Comparison of ENCODE assay signal across 11 cellular contexts in the genomic region with DNA sequence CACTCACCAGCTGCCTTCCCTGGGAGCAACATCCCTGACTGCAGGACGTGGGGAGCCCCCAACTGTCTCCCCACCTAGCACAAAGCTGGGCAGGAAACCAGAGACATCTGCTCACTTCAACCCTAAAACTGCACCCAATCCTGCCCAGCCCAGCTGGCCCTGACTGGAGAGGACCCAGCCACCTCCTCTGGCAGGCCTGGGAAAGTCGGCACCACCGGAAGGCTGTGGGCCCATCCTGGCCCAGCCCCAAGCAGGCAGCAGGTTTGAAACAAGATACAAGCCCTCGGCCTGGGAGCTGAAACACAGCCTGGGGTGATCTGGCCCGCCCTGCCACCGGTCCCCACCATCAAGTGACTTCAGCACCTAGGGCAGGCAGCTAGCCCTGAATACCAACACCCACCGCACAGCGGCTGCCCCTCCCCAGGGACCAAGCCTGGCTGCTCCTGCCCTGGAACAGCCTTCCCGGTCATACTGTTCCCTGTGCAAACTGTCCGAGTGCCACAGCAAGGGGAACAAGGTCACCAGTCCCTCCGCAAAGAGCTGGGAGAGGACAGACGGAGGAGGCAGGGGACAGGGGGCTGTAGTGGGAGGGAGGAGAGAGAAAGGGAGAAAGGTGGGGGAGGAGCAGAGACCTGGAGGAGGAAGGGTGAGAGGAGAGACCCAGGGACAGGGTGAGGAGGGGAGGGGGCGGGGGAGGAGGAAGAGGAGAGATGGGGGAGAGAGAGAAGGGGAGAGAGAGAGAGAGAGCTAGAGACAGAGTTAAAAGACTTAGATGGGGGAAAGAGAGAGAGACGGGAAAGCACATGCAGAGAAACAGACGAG.
DNase-seq lines count a peak whose midpoint lies in the region; ATAC-seq and TF ChIP-seq lines count a peak whose summit lies in the region.
"Had no signal": no experiment of that assay in that cellular context is flagged by ENCODE, and none has a peak within 500 bp of the region (broad histone marks: within the 10 kb centered on the region; RNA-seq: fewer than 3 reads in every experiment).

No MANE protein-coding gene starts in this region.

- H2AFZ ChIP-seq in fibroblast of lung (ENCODE audit: low read length) = no peak overlapping the region

- TF ChIP-seq CTCF in fibroblast of lung (conservative IDR thresholded peaks at IDR 0.05 in 1 of 2, IDR thresholded peaks at IDR 0.05 in 1 of 2; ENCODE audit: low read depth in 1 of 2, low read length in 2 of 2) = no peak

- H3K4me2 ChIP-seq in fibroblast of lung (ENCODE audit: extremely low read depth, insufficient read depth, low read length) = no peak overlapping the region

- no peak overlapping the region for H3K4me3 ChIP-seq in fibroblast of lung (replicated peaks in 1 of 4; ENCODE audit: control extremely low read depth in 1 of 4, insufficient read depth in 1 of 4, low read depth in 3 of 4, low read length in 4 of 4)

- peak; percentile 62 for DNase-seq in D341Med (ENCODE audit: low spot score)
- peak; percentile 55 for DNase-seq in NCI-H446 treated with DMSO at 0.1 percent for 48 hours (lab: John Stamatoyannopoulos, UW)
- peak in 1 of 2 donors; percentile 55 for DNase-seq in fibroblast of lung (ENCODE audit: low read depth in 2 of 2)
- peak; percentile 33 for DNase-seq in retina
- no peak for DNase-seq in NCI-H1105 treated with DMSO at 0.1 percent for 48 hours (lab: John Stamatoyannopoulos, UW)
- DNase-seq: activated naive CD4-positive, alpha-beta T cell treated with Interleukin-2 at 50 U/mL for 16 hours; GF-D8; stimulated activated CD8-positive, alpha-beta memory T cell treated with anti-CD3 and anti-CD28 coated beads, Interleukin-4, amount 100 ng/mL, for 48 hours had no signal

- peak overlapping the region; percentile 74 for H3K27ac ChIP-seq in fibroblast of lung (ENCODE audit: insufficient read depth, low read length)

- H3K36me3 ChIP-seq in fibroblast of lung (ENCODE audit: control insufficient read depth, insufficient read depth, low read length) = peaks cover 2% of the 10 kb centered on the region

- H3K27me3 ChIP-seq in fibroblast of lung (ENCODE audit: control insufficient read depth, insufficient read depth, low read length) = no peaks in the 10 kb centered on the region

- peak overlapping the region; percentile 42 for H3K9ac ChIP-seq in fibroblast of lung (ENCODE audit: insufficient read depth, low read length)

- no peak for ATAC-seq in activated CD4-positive, CD25-positive, alpha-beta regulatory T cell treated with anti-CD3 and anti-CD28 coated beads, Interleukin-2, amount 50 U/mL, for 24 hours
- ATAC-seq in HG02852 (IDR thresholded peaks at IDR 0.05; ENCODE audit: unreplicated experiment) = no peak
- ATAC-seq in HG03342 (IDR thresholded peaks at IDR 0.05; ENCODE audit: unreplicated experiment) = no peak

- H3K9me3 ChIP-seq in fibroblast of lung (ENCODE audit: control insufficient read depth, insufficient read depth, low read depth, low read length) = no peaks in the 10 kb centered on the region

- H3K79me2 ChIP-seq in fibroblast of lung (ENCODE audit: control insufficient read depth, insufficient read depth, low read length) = no peaks in the 10 kb centered on the region

- peaks cover 27% of the 10 kb centered on the region for H3K4me1 ChIP-seq in fibroblast of lung (ENCODE audit: control insufficient read depth, extremely low read depth, insufficient read depth, low read length)

- no peaks in the 10 kb centered on the region for H4K20me1 ChIP-seq in fibroblast of lung (ENCODE audit: control insufficient read depth, extremely low read depth, insufficient read depth, low read length)
